In the genomic region with DNA sequence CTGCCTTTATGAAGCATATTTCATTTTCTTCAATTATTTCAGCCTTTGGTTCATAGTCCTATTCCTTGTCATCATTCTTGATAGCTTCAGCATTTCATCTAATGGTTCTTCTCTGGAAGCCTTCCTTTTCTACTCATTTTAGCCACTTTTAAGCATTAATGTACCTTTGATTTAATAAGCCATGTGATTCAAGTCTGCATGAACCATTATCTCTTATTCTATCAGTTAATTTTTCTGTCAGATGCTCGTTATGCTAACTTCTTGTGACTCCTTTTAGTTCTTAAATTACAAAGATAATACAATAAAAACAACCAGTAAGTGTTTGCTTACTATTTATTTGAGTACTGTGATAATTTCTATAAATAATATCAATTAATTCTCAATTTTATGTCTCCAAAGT, we compare ENCODE assay signal across 29 cellular contexts.
"Had no signal": no experiment of that assay in that cellular context is flagged by ENCODE, and none has a peak within 500 bp of the region (broad histone marks: within the 10 kb centered on the region; RNA-seq: fewer than 3 reads in every experiment).

No MANE protein-coding gene starts in this region.

- H3K4me1 Mint-ChIP-seq: stimulated activated memory B cell treated with anti-CD40 and anti-IgM and Interleukin-4, amounts not matched to agents 10 μg/mL and 1 μg/mL and 100 μg/mL, for 72 hours; stimulated activated naive B cell treated with anti-CD40 and anti-IgM and Interleukin-4, amounts not matched to agents 10 μg/mL and 1 μg/mL and 100 μg/mL, for 72 hours had no signal

- H3K27ac ChIP-seq: stomach, suprapubic skin, testis, thoracic aorta, thyroid gland, tibial artery, tibial nerve, transverse colon, upper lobe of left lung, upper lobe of right lung, uterus, vagina had no signal

- H3K36me3 Mint-ChIP-seq: stimulated activated effector memory CD8-positive, alpha-beta T cell treated with anti-CD3 and anti-CD28 coated beads, Interleukin-12 subunit alpha, Interleukin-12 subunit beta, amount 100 ng/mL, for 72 hours had no signal

- FAIRE-seq: urothelium cell line had no signal

- H3K27ac Mint-ChIP-seq: stimulated activated effector memory CD8-positive, alpha-beta T cell treated with anti-CD3 and anti-CD28 coated beads, Interleukin-12 subunit alpha, Interleukin-12 subunit beta, amount 100 ng/mL, for 72 hours; stimulated activated memory B cell treated with anti-CD40 and anti-IgM and Interleukin-4, amounts not matched to agents 10 μg/mL and 1 μg/mL and 100 μg/mL, for 72 hours; stimulated activated naive B cell treated with anti-CD40 and anti-IgM and Interleukin-4, amounts not matched to agents 10 μg/mL and 1 μg/mL and 100 μg/mL, for 72 hours; stimulated activated naive CD8-positive, alpha-beta T cell treated with anti-CD3 and anti-CD28 coated beads, Interleukin-15, amount 100 ng/mL, for 72 hours; stimulated activated naive CD8-positive, alpha-beta T cell treated with anti-CD3 and anti-CD28 coated beads, Interleukin-15, Interleukin-2, amounts not matched to agents 100 ng/mL and 50 ng/mL, for 24 hours; type B pancreatic cell had no signal

- H3K4me3 Mint-ChIP-seq: stimulated activated effector memory CD8-positive, alpha-beta T cell treated with anti-CD3 and anti-CD28 coated beads, Interleukin-12 subunit alpha, Interleukin-12 subunit beta, amount 100 ng/mL, for 72 hours; stimulated activated memory B cell treated with anti-CD40 and anti-IgM and Interleukin-4, amounts not matched to agents 10 μg/mL and 1 μg/mL and 100 μg/mL, for 72 hours; stimulated activated naive B cell treated with anti-CD40 and anti-IgM and Interleukin-4, amounts not matched to agents 10 μg/mL and 1 μg/mL and 100 μg/mL, for 72 hours; stimulated activated naive CD8-positive, alpha-beta T cell treated with anti-CD3 and anti-CD28 coated beads, Interleukin-15, amount 100 ng/mL, for 72 hours; stimulated activated naive CD8-positive, alpha-beta T cell treated with anti-CD3 and anti-CD28 coated beads, Interleukin-15, Interleukin-2, amounts not matched to agents 100 ng/mL and 50 ng/mL, for 24 hours; type B pancreatic cell had no signal

- H3K36me3 ChIP-seq: stomach, suprapubic skin, thoracic aorta, thyroid gland, tibial artery, tibial nerve, upper lobe of left lung, upper lobe of right lung, uterus, vagina had no signal

- H3K9me3 Mint-ChIP-seq: stimulated activated effector memory CD8-positive, alpha-beta T cell treated with anti-CD3 and anti-CD28 coated beads, Interleukin-12 subunit alpha, Interleukin-12 subunit beta, amount 100 ng/mL, for 72 hours; stimulated activated memory B cell treated with anti-CD40 and anti-IgM and Interleukin-4, amounts not matched to agents 10 μg/mL and 1 μg/mL and 100 μg/mL, for 72 hours; stimulated activated naive B cell treated with anti-CD40 and anti-IgM and Interleukin-4, amounts not matched to agents 10 μg/mL and 1 μg/mL and 100 μg/mL, for 72 hours; stimulated activated naive CD8-positive, alpha-beta T cell treated with anti-CD3 and anti-CD28 coated beads, Interleukin-15, amount 100 ng/mL, for 72 hours; type B pancreatic cell had no signal

- H3K27me3 Mint-ChIP-seq: stimulated activated memory B cell treated with anti-CD40 and anti-IgM and Interleukin-4, amounts not matched to agents 10 μg/mL and 1 μg/mL and 100 μg/mL, for 72 hours; stimulated activated naive B cell treated with anti-CD40 and anti-IgM and Interleukin-4, amounts not matched to agents 10 μg/mL and 1 μg/mL and 100 μg/mL, for 72 hours; stimulated activated naive CD8-positive, alpha-beta T cell treated with anti-CD3 and anti-CD28 coated beads, Interleukin-15, amount 100 ng/mL, for 72 hours; stimulated activated naive CD8-positive, alpha-beta T cell treated with anti-CD3 and anti-CD28 coated beads, Interleukin-15, Interleukin-2, amounts not matched to agents 100 ng/mL and 50 ng/mL, for 24 hours; type B pancreatic cell had no signal

- ATAC-seq: stimulated activated effector memory CD8-positive, alpha-beta T cell treated with anti-CD3 and anti-CD28 coated beads, Interleukin-12 subunit alpha, Interleukin-12 subunit beta, amount 100 ng/mL, for 72 hours; stimulated activated memory B cell treated with anti-CD40 and anti-IgM and Interleukin-4, amounts not matched to agents 10 μg/mL and 1 μg/mL and 100 μg/mL, for 72 hours; stimulated activated naive B cell treated with anti-CD40 and anti-IgM and Interleukin-4, amounts not matched to agents 10 μg/mL and 1 μg/mL and 100 μg/mL, for 72 hours; stimulated activated naive CD8-positive, alpha-beta T cell treated with anti-CD3 and anti-CD28 coated beads, Interleukin-15, amount 100 ng/mL, for 72 hours; stimulated activated naive CD8-positive, alpha-beta T cell treated with anti-CD3 and anti-CD28 coated beads, Interleukin-15, Interleukin-2, amounts not matched to agents 100 U/mL and 50 U/mL, for 24 hours; upper lobe of right lung had no signal

- H3K4me1 ChIP-seq: suprapubic skin, testis, thyroid gland, tibial artery, tibial nerve, upper lobe of right lung, uterus, vagina had no signal

- H3K27me3 ChIP-seq: stomach, suprapubic skin, testis, thyroid gland, tibial artery, tibial nerve, transverse colon, upper lobe of left lung, upper lobe of right lung, uterus, vagina had no signal

- H3K9me3 ChIP-seq: stomach, suprapubic skin, testis, thoracic aorta, thyroid gland, tibial artery, tibial nerve, transverse colon, upper lobe of left lung, upper lobe of right lung, uterus, vagina had no signal

- DNase-seq: stimulated activated CD4-positive, alpha-beta T cell treated with anti-CD3 and anti-CD28 coated beads, Interleukin-2, amount 100 ng/mL, for 48 hours; stimulated activated CD4-positive, alpha-beta T cell treated with anti-CD3 and anti-CD28 coated beads, Interleukin-4, amount 100 ng/mL, for 1 hour; stimulated activated CD4-positive, alpha-beta T cell treated with anti-CD3 and anti-CD28 coated beads, Interleukin-4, amount 100 ng/mL, for 24 hours; stimulated activated CD4-positive, alpha-beta T cell treated with anti-CD3 and anti-CD28 coated beads, Interleukin-4, amount 100 ng/mL, for 4 hours; stimulated activated CD8-positive, alpha-beta memory T cell treated with anti-CD3 and anti-CD28 coated beads, Interleukin-4, amount 100 ng/mL, for 48 hours; stimulated activated naive B cell treated with anti-CD40 and anti-IgM and Interleukin-4, amounts not matched to agents 10 μg/mL and 1 μg/mL and 100 μg/mL, for 72 hours; stimulated activated naive CD4-positive, alpha-beta T cell; stimulated activated naive CD4-positive, alpha-beta T cell treated with Interleukin-2 at 50 U/mL for 16 hours; stimulated activated naive CD8-positive, alpha-beta T cell treated with anti-CD3 and anti-CD28 coated beads, Interleukin-15, amount 100 ng/mL, for 72 hours; stimulated activated naive CD8-positive, alpha-beta T cell treated with anti-CD3 and anti-CD28 coated beads, Interleukin-15, Interleukin-2, amounts not matched to agents 100 U/mL and 50 U/mL, for 24 hours; stomach; substantia nigra; testis; thyroid gland; tibial artery; transverse colon; trophoblast cell; upper lobe of left lung; upper lobe of right lung; uterus had no signal

- H3K4me3 ChIP-seq: stomach, suprapubic skin, testis, thoracic aorta, thyroid gland, tibial artery, tibial nerve, transverse colon, upper lobe of left lung, upper lobe of right lung, uterus, vagina had no signal
